ENCODE assay signal across 9 cellular contexts in genomic region chr17:40535924-40536717, GRCh38. TPM values are rescaled to one million over a fixed set of nuclear protein-coding genes. Genes with fewer than 3 reads are reported as not detected.
DNase-seq lines count a peak whose midpoint lies in the region; ATAC-seq lines count a peak whose summit lies in the region.
"Had no signal": no experiment of that assay in that cellular context is flagged by ENCODE, and none has a peak within 500 bp of the region (broad histone marks: within the 10 kb centered on the region; RNA-seq: fewer than 3 reads in every experiment).

No MANE protein-coding gene starts in this region.

- WGBS in esophagus, 2 donors: 42 to 47% methylated on average over 12 of the region's 12 CpGs

- CTCF ChIA-PET in activated CD4-positive, alpha-beta memory T cell treated with anti-CD3 and anti-CD28 coated beads for 36 hours (lab: Charles Lee): interaction anchor here (0.8 to 16.3 kb wide), 12 partner anchors 11 to 179 kb away, joined by 3 to 392 read pairs (median 65); partner anchors contain the start of genes CCR7, IGFBP4 and TOP2A

- peak overlapping the region; percentile 81 to 83 for H3K27ac ChIP-seq in esophagus (ENCODE audit: low read depth in 2 of 2, low read length in 1 of 2)

- intact Hi-C loops in activated CD4-positive, alpha-beta memory T cell treated with anti-CD3 and anti-CD28 coated beads for 36 hours (cut with micrococcal nuclease): no loop called here

- no peak overlapping the region for H3K4me3 ChIP-seq in esophagus (ENCODE audit: low read depth in 1 of 2, low read length in 2 of 2)

- H3K36me3 Mint-ChIP-seq in stimulated activated naive CD8-positive, alpha-beta T cell treated with anti-CD3 and anti-CD28 coated beads, Interleukin-15, Interleukin-2, amounts not matched to agents 100 ng/mL and 50 ng/mL, for 24 hours (ENCODE audit: low read depth): no peaks in the 10 kb centered on the region
- H3K36me3 Mint-ChIP-seq in activated CD4-positive, alpha-beta memory T cell treated with anti-CD3 and anti-CD28 coated beads for 36 hours: peaks cover 7% of the 10 kb centered on the region

- H3K36me3 ChIP-seq in esophagus (ENCODE audit: control insufficient read depth in 2 of 2, insufficient read depth in 2 of 2, low read length in 1 of 2): no peaks in the 10 kb centered on the region

- no peak for DNase-seq in stimulated activated naive CD8-positive, alpha-beta T cell treated with anti-CD3 and anti-CD28 coated beads, Interleukin-15, Interleukin-2, amounts not matched to agents 100 U/mL and 50 U/mL, for 24 hours
- peak; percentile 53 for DNase-seq in occipital lobe (lab: John Stamatoyannopoulos, UW)
- no peak for DNase-seq in activated CD4-positive, alpha-beta memory T cell treated with anti-CD3 and anti-CD28 coated beads for 36 hours
- no peak for DNase-seq in NCI-H2171 treated with DMSO at 0.1 percent for 48 hours (lab: John Stamatoyannopoulos, UW)
- DNase-seq in GDM1 (lab: John Stamatoyannopoulos, UW): no peak
- DNase-seq: NCI-H1436 treated with DMSO at 0.1 percent for 48 hours had no signal

- peak overlapping the region; percentile 79 for H3K27ac Mint-ChIP-seq in stimulated activated naive CD8-positive, alpha-beta T cell treated with anti-CD3 and anti-CD28 coated beads, Interleukin-15, Interleukin-2, amounts not matched to agents 100 ng/mL and 50 ng/mL, for 24 hours
- H3K27ac Mint-ChIP-seq in activated CD4-positive, alpha-beta memory T cell treated with anti-CD3 and anti-CD28 coated beads for 36 hours: no peak overlapping the region

- peaks cover 0 to 2% of the 10 kb centered on the region in 2 donors for H3K9me3 ChIP-seq in esophagus (ENCODE audit: control insufficient read depth in 2 of 2, insufficient read depth in 1 of 2, low read depth in 1 of 2, low read length in 1 of 2)

- no peaks in the 10 kb centered on the region for H3K27me3 ChIP-seq in esophagus (ENCODE audit: control insufficient read depth in 1 of 2, insufficient read depth in 2 of 2, low read length in 2 of 2)

- peaks cover 0 to 41% of the 10 kb centered on the region in 2 donors for H3K4me1 ChIP-seq in esophagus (ENCODE audit: control insufficient read depth in 2 of 2, insufficient read depth in 2 of 2, low read length in 1 of 2)

- no peak overlapping the region for H3K4me3 Mint-ChIP-seq in stimulated activated naive CD8-positive, alpha-beta T cell treated with anti-CD3 and anti-CD28 coated beads, Interleukin-15, Interleukin-2, amounts not matched to agents 100 ng/mL and 50 ng/mL, for 24 hours
- H3K4me3 Mint-ChIP-seq in activated CD4-positive, alpha-beta memory T cell treated with anti-CD3 and anti-CD28 coated beads for 36 hours: no peak overlapping the region

- POLR2A ChIA-PET in activated CD4-positive, alpha-beta memory T cell treated with anti-CD3 and anti-CD28 coated beads for 36 hours (lab: Charles Lee): interaction anchor here (1.2 to 1.4 kb wide), 2 partner anchors 15 to 24 kb away, joined by 3 to 5 read pairs; no protein-coding TSS in a partner anchor

- no peak for ATAC-seq in stimulated activated naive CD8-positive, alpha-beta T cell treated with anti-CD3 and anti-CD28 coated beads, Interleukin-15, Interleukin-2, amounts not matched to agents 100 U/mL and 50 U/mL, for 24 hours
- no peak for ATAC-seq in GM21381 (IDR thresholded peaks at IDR 0.05; ENCODE audit: unreplicated experiment)

- no peaks in the 10 kb centered on the region for H3K9me3 Mint-ChIP-seq in stimulated activated naive CD8-positive, alpha-beta T cell treated with anti-CD3 and anti-CD28 coated beads, Interleukin-15, Interleukin-2, amounts not matched to agents 100 ng/mL and 50 ng/mL, for 24 hours
- H3K9me3 Mint-ChIP-seq in activated CD4-positive, alpha-beta memory T cell treated with anti-CD3 and anti-CD28 coated beads for 36 hours: no peaks in the 10 kb centered on the region

- peaks cover 98% of the 10 kb centered on the region for H3K4me1 Mint-ChIP-seq in stimulated activated naive CD8-positive, alpha-beta T cell treated with anti-CD3 and anti-CD28 coated beads, Interleukin-15, Interleukin-2, amounts not matched to agents 100 ng/mL and 50 ng/mL, for 24 hours (ENCODE audit: low read depth)
- H3K4me1 Mint-ChIP-seq in activated CD4-positive, alpha-beta memory T cell treated with anti-CD3 and anti-CD28 coated beads for 36 hours (ENCODE audit: low read depth): peaks cover 81% of the 10 kb centered on the region

- no peaks in the 10 kb centered on the region for H3K27me3 Mint-ChIP-seq in stimulated activated naive CD8-positive, alpha-beta T cell treated with anti-CD3 and anti-CD28 coated beads, Interleukin-15, Interleukin-2, amounts not matched to agents 100 ng/mL and 50 ng/mL, for 24 hours
- no peaks in the 10 kb centered on the region for H3K27me3 Mint-ChIP-seq in activated CD4-positive, alpha-beta memory T cell treated with anti-CD3 and anti-CD28 coated beads for 36 hours

RNA-seq across cellular contexts. Expression of gene CCR7, which starts 29.2 kb away (rescaled TPM):
- polyA plus RNA-seq in esophagus: under 1 TPM; 0.16 to 0.54 TPM
- total RNA-seq in occipital lobe: not detected
- 100 to 1,000 TPM; 137 to 145 TPM for total RNA-seq in activated CD4-positive, alpha-beta memory T cell treated with anti-CD3 and anti-CD28 coated beads for 36 hours

RNA-seq across cellular contexts. Expression of gene TNS4, which starts 34.7 kb away (rescaled TPM):
- polyA plus RNA-seq in esophagus: 10 to 100 TPM; 25.4 to 74.8 TPM
- total RNA-seq in occipital lobe: not detected
- 10 to 100 TPM; 14.5 to 15.2 TPM for total RNA-seq in activated CD4-positive, alpha-beta memory T cell treated with anti-CD3 and anti-CD28 coated beads for 36 hours

Comparison
In these comparisons a context has a peak if more than half of its experiments do, and no peak if none do; other contexts are left out.
1. RNA of gene CCR7, which starts 29.2 kb away (total RNA-seq): 137 to 145 TPM in activated CD4-positive, alpha-beta memory T cell treated with anti-CD3 and anti-CD28 coated beads for 36 hours; not detected in occipital lobe (single experiment); every median in the first group is over 100 times any median in the second.
2. RNA of gene TNS4, which starts 34.7 kb away (total RNA-seq): 14.5 to 15.2 TPM in activated CD4-positive, alpha-beta memory T cell treated with anti-CD3 and anti-CD28 coated beads for 36 hours; not detected in occipital lobe (single experiment); every median in the first group is over 10 times any median in the second.